ENCODE assay signal across 11 cellular contexts in genomic region chr11:124738713-124739478, GRCh38. TPM values are rescaled to one million over a fixed set of nuclear protein-coding genes. Genes with fewer than 3 reads are reported as not detected.
A peak's percentile ranks its signal among the peaks of the same experiment; 100 is the strongest.
DNase-seq lines count a peak whose midpoint lies in the region; ATAC-seq and TF ChIP-seq lines count a peak whose summit lies in the region.
"Had no signal": no experiment of that assay in that cellular context is flagged by ENCODE, and none has a peak within 500 bp of the region (broad histone marks: within the 10 kb centered on the region; RNA-seq: fewer than 3 reads in every experiment).

No MANE protein-coding gene starts in this region.

- 49 to 64% methylated on average over 21 of the region's 21 CpGs for WGBS in heart right ventricle, 2 donors

- intact Hi-C loops in heart right ventricle (cut with DNase I) (no loop called here), Right ventricle myocardium superior (cut with DNase I) (no loop called here), tibial artery (cut with DNase I; ENCODE audit: low total_unique reads) (no loop called here)

- no peak for ATAC-seq in heart right ventricle
- ATAC-seq in Right ventricle myocardium superior (ENCODE audit: poor library complexity) = no peak
- ATAC-seq in GM18517 (IDR thresholded peaks at IDR 0.05; ENCODE audit: unreplicated experiment) = no peak

- H3K4me1 ChIP-seq in heart right ventricle (peaks cover 0 to 37% (median 19%) of the 10 kb centered on the region in 9 donors), tibial artery (peaks cover 0 to 44% (median 19%) of the 10 kb centered on the region in 4 donors)

- H3K27me3 ChIP-seq in heart right ventricle (peaks cover 0 to 35% (median 24%) of the 10 kb centered on the region in 7 donors), layer of hippocampus (ENCODE audit: control insufficient read depth, insufficient read depth, low read length) (peaks cover 9% of the 10 kb centered on the region), tibial artery (no peaks in the 10 kb centered on the region)
- H3K27me3 ChIP-seq: ovary, thyroid gland had no signal

- DNase-seq in heart right ventricle = no peak
- DNase-seq in Right ventricle myocardium superior = no peak
- DNase-seq in tibial artery = no peak
- DNase-seq in NCI-H1694 treated with DMSO at 0.1 percent for 48 hours (lab: John Stamatoyannopoulos, UW) = no peak
- DNase-seq in hypothalamus (lab: John Stamatoyannopoulos, UW) = no peak

- H3K36me3 ChIP-seq in heart right ventricle = no peaks in the 10 kb centered on the region
- no peaks in the 10 kb centered on the region for H3K36me3 ChIP-seq in tibial artery
- H3K36me3 ChIP-seq: ovary, thyroid gland had no signal

- no peak overlapping the region for H3K27ac ChIP-seq in heart right ventricle
- H3K27ac ChIP-seq in angular gyrus (ENCODE audit: low read depth, low read length) = peak overlapping the region; percentile 70
- peak overlapping the region; percentile 28 for H3K27ac ChIP-seq in layer of hippocampus (ENCODE audit: low read depth, low read length)
- peak overlapping the region; percentile 30 to 66 for H3K27ac ChIP-seq in tibial artery
- H3K27ac ChIP-seq: HL-60, ovary, thyroid gland had no signal

- H3K4me3 ChIP-seq in heart right ventricle = peak overlapping the region in 7 of 10 donors; percentile 53 to 69 (median 63)
- peak overlapping the region; percentile 62 to 64 for H3K4me3 ChIP-seq in tibial artery

- H3K9me3 ChIP-seq in heart right ventricle (no peaks in the 10 kb centered on the region), tibial artery (no peaks in the 10 kb centered on the region)
- H3K9me3 ChIP-seq: ovary, thyroid gland had no signal

- TF ChIP-seq CTCF in heart right ventricle (IDR thresholded peaks at IDR 0.05) = no peak
- no peak for TF ChIP-seq CTCF in tibial artery (IDR thresholded peaks at IDR 0.05)

RNA-seq across cellular contexts. Expression of gene NRGN, which starts 0.8 kb away (rescaled TPM):
- total RNA-seq in heart right ventricle (1 to 10 TPM; 1.5 to 7.8 (median 4.1) TPM), Right ventricle myocardium superior (3.6 TPM)
- 10 to 100 TPM in 1 of 2 donors, 1 to 10 TPM in 1; 7.3 to 26.0 TPM for polyA plus RNA-seq in heart right ventricle

RNA-seq across cellular contexts. Expression of gene VSIG2, which starts 13.2 kb away (rescaled TPM):
- total RNA-seq in heart right ventricle (1 to 10 TPM in 5 of 10 donors, under 1 TPM in 5; 0.72 to 2.2 (median 1.1) TPM), Right ventricle myocardium superior (1.2 TPM)
- 1 to 10 TPM in 1 of 2 donors, under 1 TPM in 1; 0.55 to 2.3 TPM for polyA plus RNA-seq in heart right ventricle

RNA-seq across cellular contexts. Expression of gene ESAM, which starts 23.2 kb away (rescaled TPM):
- total RNA-seq in heart right ventricle (10 to 100 TPM; 25.3 to 66.4 (median 44.8) TPM), Right ventricle myocardium superior (39.0 TPM)
- 10 to 100 TPM; 47.2 to 88.1 TPM for polyA plus RNA-seq in heart right ventricle

Comparison
In these comparisons a context has a peak if more than half of its experiments do, and no peak if none do; other contexts are left out.
1. H3K27ac ChIP-seq: peak in angular gyrus (single experiment), layer of hippocampus (single experiment) and tibial artery (2 of 2); none in heart right ventricle (0 of 10).